In genomic region chr10:69317175-69318086, GRCh38 we compare ENCODE assay signal across 8 cellular contexts. TPM values are rescaled to one million over a fixed set of nuclear protein-coding genes. Genes with fewer than 3 reads are reported as not detected.
DNase-seq lines count a peak whose midpoint lies in the region; ATAC-seq and TF ChIP-seq lines count a peak whose summit lies in the region.

No MANE protein-coding gene starts in this region.

- peaks cover 16% of the 10 kb centered on the region for H3K4me1 ChIP-seq in iPS-15b (ENCODE audit: control insufficient read depth, insufficient read depth, low read length)

- H3K4me3 Mint-ChIP-seq in activated CD8-positive, alpha-beta T cell treated with anti-CD3 and anti-CD28 coated beads, Interleukin-2, amount 10 ng/mL, durations not matched to agents 7 days and 5 days: peak overlapping the region; percentile 99
- peak overlapping the region; percentile 98 for H3K4me3 Mint-ChIP-seq in stimulated activated naive CD8-positive, alpha-beta T cell treated with anti-CD3 and anti-CD28 coated beads, Interleukin-15, Interleukin-2, amounts not matched to agents 100 ng/mL and 50 ng/mL, for 24 hours

- POLR2A ChIA-PET in activated CD8-positive, alpha-beta T cell treated with anti-CD3 and anti-CD28 coated beads, Interleukin-2, amount 10 ng/mL, durations not matched to agents 7 days and 5 days (lab: Charles Lee): interaction anchor here (0.6 to 3.8 kb wide), 11 partner anchors 10 to 54 kb away, joined by 3 to 23 read pairs (median 4); partner anchors contain the start of gene HK1

- H3K9me3 ChIP-seq in iPS-15b (ENCODE audit: control insufficient read depth, insufficient read depth, low read length): no peaks in the 10 kb centered on the region

- H3K9me3 Mint-ChIP-seq in activated CD8-positive, alpha-beta T cell treated with anti-CD3 and anti-CD28 coated beads, Interleukin-2, amount 10 ng/mL, durations not matched to agents 7 days and 5 days (ENCODE audit: insufficient read depth): no peaks in the 10 kb centered on the region
- H3K9me3 Mint-ChIP-seq in stimulated activated naive CD8-positive, alpha-beta T cell treated with anti-CD3 and anti-CD28 coated beads, Interleukin-15, Interleukin-2, amounts not matched to agents 100 ng/mL and 50 ng/mL, for 24 hours: no peaks in the 10 kb centered on the region

- peak overlapping the region; percentile 91 for H3K4me3 ChIP-seq in AG09309 (ENCODE audit: control insufficient read depth, low read depth, low read length)
- H3K4me3 ChIP-seq in iPS-15b (ENCODE audit: low read depth, low read length): peak overlapping the region; percentile 44

- TF ChIP-seq CTCF in AG09309 (IDR thresholded peaks at IDR 0.05; ENCODE audit: control insufficient read depth, insufficient read depth, low read depth, low read length, missing control alignments): no peak

- CTCF ChIA-PET in activated CD8-positive, alpha-beta T cell treated with anti-CD3 and anti-CD28 coated beads, Interleukin-2, amount 10 ng/mL, durations not matched to agents 7 days and 5 days (lab: Charles Lee): interaction anchor here (0.6 to 4.3 kb wide), 12 partner anchors 10 to 92 kb away, joined by 3 to 15 read pairs (median 5); no protein-coding TSS in a partner anchor

- peaks cover 51% of the 10 kb centered on the region for H3K4me1 Mint-ChIP-seq in activated CD8-positive, alpha-beta T cell treated with anti-CD3 and anti-CD28 coated beads, Interleukin-2, amount 10 ng/mL, durations not matched to agents 7 days and 5 days (ENCODE audit: low read depth)
- peaks cover 58% of the 10 kb centered on the region for H3K4me1 Mint-ChIP-seq in stimulated activated naive CD8-positive, alpha-beta T cell treated with anti-CD3 and anti-CD28 coated beads, Interleukin-15, Interleukin-2, amounts not matched to agents 100 ng/mL and 50 ng/mL, for 24 hours (ENCODE audit: low read depth)

- H3K9ac ChIP-seq in iPS-15b (ENCODE audit: low read depth, low read length): peak overlapping the region; percentile 42

- H3K27ac Mint-ChIP-seq in activated CD8-positive, alpha-beta T cell treated with anti-CD3 and anti-CD28 coated beads, Interleukin-2, amount 10 ng/mL, durations not matched to agents 7 days and 5 days: peak overlapping the region; percentile 95
- H3K27ac Mint-ChIP-seq in stimulated activated naive CD8-positive, alpha-beta T cell treated with anti-CD3 and anti-CD28 coated beads, Interleukin-15, Interleukin-2, amounts not matched to agents 100 ng/mL and 50 ng/mL, for 24 hours: peak overlapping the region; percentile 86

- DNase-seq in AG09309 (ENCODE audit: low read depth): no peak
- DNase-seq in activated CD8-positive, alpha-beta T cell treated with anti-CD3 and anti-CD28 coated beads, Interleukin-2, amount 10 ng/mL, durations not matched to agents 7 days and 5 days: peak; percentile 50
- DNase-seq in GM03348 (ENCODE audit: low spot score): no peak
- DNase-seq in posterior vena cava (ENCODE audit: low spot score): no peak

- no peaks in the 10 kb centered on the region for H3K36me3 ChIP-seq in iPS-15b (ENCODE audit: control insufficient read depth, insufficient read depth, low read length)

- intact Hi-C loops in posterior vena cava (cut with DNase I): no loop called here

- no peaks in the 10 kb centered on the region for H3K27me3 Mint-ChIP-seq in activated CD8-positive, alpha-beta T cell treated with anti-CD3 and anti-CD28 coated beads, Interleukin-2, amount 10 ng/mL, durations not matched to agents 7 days and 5 days (ENCODE audit: low read depth)
- no peaks in the 10 kb centered on the region for H3K27me3 Mint-ChIP-seq in stimulated activated naive CD8-positive, alpha-beta T cell treated with anti-CD3 and anti-CD28 coated beads, Interleukin-15, Interleukin-2, amounts not matched to agents 100 ng/mL and 50 ng/mL, for 24 hours

- H3K36me3 Mint-ChIP-seq in activated CD8-positive, alpha-beta T cell treated with anti-CD3 and anti-CD28 coated beads, Interleukin-2, amount 10 ng/mL, durations not matched to agents 7 days and 5 days (ENCODE audit: low read depth): peaks cover 23% of the 10 kb centered on the region
- H3K36me3 Mint-ChIP-seq in stimulated activated naive CD8-positive, alpha-beta T cell treated with anti-CD3 and anti-CD28 coated beads, Interleukin-15, Interleukin-2, amounts not matched to agents 100 ng/mL and 50 ng/mL, for 24 hours (ENCODE audit: low read depth): peaks cover 21% of the 10 kb centered on the region

- H3K27me3 ChIP-seq in iPS-15b (ENCODE audit: control insufficient read depth, insufficient read depth, low read length): no peaks in the 10 kb centered on the region

- ATAC-seq in GM18868 (IDR thresholded peaks at IDR 0.05; ENCODE audit: unreplicated experiment) (peak; percentile 51), HG03280 (IDR thresholded peaks at IDR 0.05; ENCODE audit: unreplicated experiment) (peak; percentile 48)
- ATAC-seq in activated CD8-positive, alpha-beta T cell treated with anti-CD3 and anti-CD28 coated beads, Interleukin-2, amount 10 ng/mL, durations not matched to agents 7 days and 5 days: no peak

RNA-seq across cellular contexts. Expression of gene HK1, which starts 39.1 kb away (rescaled TPM):
- total RNA-seq in activated CD8-positive, alpha-beta T cell treated with anti-CD3 and anti-CD28 coated beads, Interleukin-2, amount 10 ng/mL, durations not matched to agents 7 days and 5 days: 100 to 1,000 TPM; 153 to 154 TPM
- 100 to 1,000 TPM in 1 of 2 donors, 10 to 100 TPM in 1; 75.6 to 103 TPM for total RNA-seq in posterior vena cava
